ENCODE assay signal across 18 cellular contexts in the genomic region with DNA sequence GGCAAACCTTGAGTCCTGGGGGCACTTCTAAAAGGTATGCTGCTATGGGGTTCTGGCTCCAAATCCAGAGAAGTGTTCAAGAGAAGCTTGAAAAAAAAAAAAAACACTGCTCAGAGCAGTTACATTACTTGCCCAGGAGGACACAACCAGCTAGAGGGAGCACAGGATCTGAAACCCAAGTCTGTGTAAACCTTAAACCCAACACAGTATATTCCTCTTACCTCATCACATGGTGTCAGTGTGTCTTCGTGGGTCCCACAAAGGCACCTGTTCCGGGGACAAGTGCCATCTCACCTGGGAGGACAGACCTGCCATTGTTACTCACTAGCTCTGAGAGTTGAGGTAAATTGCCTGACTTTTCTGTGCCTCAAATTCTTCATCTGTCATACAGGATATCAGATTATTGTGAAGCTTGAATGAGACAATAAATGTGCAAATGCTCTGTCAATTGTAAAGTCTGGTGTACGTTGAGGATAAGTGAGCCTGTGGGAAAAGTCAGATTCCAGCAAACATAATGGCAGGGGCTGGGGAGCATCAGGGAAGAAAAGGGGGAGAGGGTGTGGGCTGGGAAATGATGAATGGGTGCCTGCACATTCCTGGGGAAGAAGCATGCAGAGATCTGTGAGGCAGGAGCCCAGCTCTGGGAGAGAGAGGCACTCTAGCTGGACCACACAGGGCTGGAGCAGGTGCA.
"Had no signal": no experiment of that assay in that cellular context is flagged by ENCODE, and none has a peak within 500 bp of the region (broad histone marks: within the 10 kb centered on the region; RNA-seq: fewer than 3 reads in every experiment).

No MANE protein-coding gene starts in this region.

- H3K27ac Mint-ChIP-seq: dendritic cell treated with granulocyte-macrophage colony-stimulating factor and Interleukin-4, amounts not matched to agents 40 ng/mL and 50 ng/mL, for 4 days; effector memory CD8-positive, alpha-beta T cell; naive thymus-derived CD8-positive, alpha-beta T cell; progenitor cell of endocrine pancreas had no signal

- DNase-seq: effector memory CD8-positive, alpha-beta T cell; gastrocnemius medialis; heart right ventricle; islet precursor cell; mammary epithelial cell; mucosa of descending colon; naive thymus-derived CD8-positive, alpha-beta T cell; occipital lobe; pancreas; right cardiac atrium; small intestine; stimulated activated CD4-positive, alpha-beta T cell treated with anti-CD3 and anti-CD28 coated beads, Interleukin-12 subunit alpha, Interleukin-12 subunit beta, amount 100 ng/mL, for 4 hours; stimulated activated naive CD4-positive, alpha-beta T cell treated with Interleukin-2 at 50 U/mL for 16 hours; trophoblast cell had no signal

- ATAC-seq: effector memory CD8-positive, alpha-beta T cell; gastrocnemius medialis; heart right ventricle; left lobe of liver; mucosa of descending colon; naive thymus-derived CD8-positive, alpha-beta T cell; pancreas; right cardiac atrium had no signal

- H3K9me3 Mint-ChIP-seq: dendritic cell treated with granulocyte-macrophage colony-stimulating factor and Interleukin-4, amounts not matched to agents 40 ng/mL and 50 ng/mL, for 4 days; effector memory CD8-positive, alpha-beta T cell; neural crest cell had no signal

- H3K4me3 Mint-ChIP-seq: dendritic cell treated with granulocyte-macrophage colony-stimulating factor and Interleukin-4, amounts not matched to agents 40 ng/mL and 50 ng/mL, for 4 days; effector memory CD8-positive, alpha-beta T cell; naive thymus-derived CD8-positive, alpha-beta T cell; neural crest cell had no signal

- H3K36me3 Mint-ChIP-seq: naive thymus-derived CD8-positive, alpha-beta T cell had no signal
